In genomic region chr7:104366390-104366789, GRCh38 we compare ENCODE assay signal across 24 cellular contexts.
"Had no signal": no experiment of that assay in that cellular context is flagged by ENCODE, and none has a peak within 500 bp of the region (broad histone marks: within the 10 kb centered on the region; RNA-seq: fewer than 3 reads in every experiment).

No MANE protein-coding gene starts in this region.

- H3K9me3 ChIP-seq: breast epithelium, esophagus squamous epithelium, gastroesophageal sphincter, sigmoid colon, testis, vagina had no signal

- H3K36me3 ChIP-seq: breast epithelium, esophagus squamous epithelium, gastroesophageal sphincter, sigmoid colon, vagina had no signal

- H3K27me3 ChIP-seq: breast epithelium, esophagus squamous epithelium, gastroesophageal sphincter, sigmoid colon, testis, vagina had no signal

- DNase-seq: activated CD4-positive, alpha-beta T cell treated with anti-CD3 and anti-CD28 coated beads for 4 hours; activated CD4-positive, alpha-beta T cell treated with anti-CD3 and anti-CD28 coated beads, Interleukin-2, amount 50 U/mL, for 48 hours; activated CD4-positive, CD25-positive, alpha-beta regulatory T cell; activated CD8-positive, alpha-beta memory T cell treated with anti-CD3 and anti-CD28 coated beads, Interleukin-2, amount 50 U/mL, for 48 hours; activated naive CD4-positive, alpha-beta T cell treated with Interleukin-2 at 50 U/mL for 16 hours; activated naive CD8-positive, alpha-beta T cell treated with anti-CD3 and anti-CD28 coated beads, Interleukin-2, amount 10 ng/mL, durations not matched to agents 7 days and 5 days; activated T-cell treated with anti-CD3 and anti-CD28 coated beads, Interleukin-2, amount 50 U/mL, for 48 hours; amniotic stem cell; cortex of kidney; endodermal cell; esophagus squamous epithelium; left ventricle myocardium superior; mammary epithelial cell; natural killer cell; retina; sigmoid colon; stimulated activated CD4-positive, alpha-beta T cell treated with anti-CD3 and anti-CD28 coated beads, Interleukin-15, amount 100 ng/mL, for 24 hours; stimulated activated CD8-positive, alpha-beta memory T cell treated with anti-CD3 and anti-CD28 coated beads, Interleukin-4, amount 100 ng/mL, for 48 hours; stimulated activated naive CD4-positive, alpha-beta T cell; testis had no signal

- ATAC-seq: gastroesophageal sphincter, left ventricle myocardium superior, natural killer cell had no signal

- H3K27ac ChIP-seq: breast epithelium, esophagus squamous epithelium, gastroesophageal sphincter, sigmoid colon, testis, vagina had no signal

- H3K4me3 ChIP-seq: breast epithelium, esophagus squamous epithelium, gastroesophageal sphincter, sigmoid colon, smooth muscle cell, testis, vagina had no signal

- H3K4me2 ChIP-seq: smooth muscle cell had no signal

- H3K4me1 ChIP-seq: breast epithelium, esophagus squamous epithelium, gastroesophageal sphincter, sigmoid colon, testis, vagina had no signal
